13 cellular contexts compared by ENCODE assay signal in genomic region chr17:2237521-2237921, GRCh38.
A peak's percentile ranks its signal among the peaks of the same experiment; 100 is the strongest.
DNase-seq lines count a peak whose midpoint lies in the region; ATAC-seq and TF ChIP-seq lines count a peak whose summit lies in the region.
"Had no signal": no experiment of that assay in that cellular context is flagged by ENCODE, and none has a peak within 500 bp of the region (broad histone marks: within the 10 kb centered on the region; RNA-seq: fewer than 3 reads in every experiment).

No MANE protein-coding gene starts in this region.

- DNase-seq in Daoy (ENCODE audit: low read depth): peak; percentile 25
- peak; percentile 52 for DNase-seq in amniotic epithelial cell (ENCODE audit: low read depth)
- peak in 4 of 5 donors; percentile 62 to 84 (median 72) for DNase-seq in heart left ventricle
- DNase-seq in immature natural killer cell: no peak
- DNase-seq in HAP-1 (ENCODE audit: low spot score in 2 of 2): no peak
- DNase-seq: NCI-H82; stimulated activated CD4-positive, alpha-beta T cell treated with anti-CD3 and anti-CD28 coated beads, Interleukin-12 subunit alpha, Interleukin-12 subunit beta, amount 100 ng/mL, for 4 hours; stimulated activated naive CD4-positive, alpha-beta T cell treated with Interleukin-2 at 50 U/mL for 16 hours; T-helper 9 cell had no signal

- H3K36me3 Mint-ChIP-seq in immature natural killer cell: peaks cover 17 to 43% (median 17%) of the 10 kb centered on the region in 3 donors

- H3K4me3 ChIP-seq in heart left ventricle: no peak overlapping the region
- peak overlapping the region; percentile 4 for H3K4me3 ChIP-seq in rectal smooth muscle tissue (ENCODE audit: low read length)
- H3K4me3 ChIP-seq in HAP-1: no peak overlapping the region

- no peak for TF ChIP-seq CTCF in heart left ventricle (IDR thresholded peaks at IDR 0.05)

- 16 to 30% (median 22%) methylated on average over 4 to 5 of the region's 5 CpGs for WGBS in heart left ventricle, 4 donors

- H3K4me3 Mint-ChIP-seq in immature natural killer cell: no peak overlapping the region
- H3K4me3 Mint-ChIP-seq: B cell had no signal

- no peaks in the 10 kb centered on the region for H3K4me1 Mint-ChIP-seq in immature natural killer cell

- H3K27me3 Mint-ChIP-seq in immature natural killer cell (ENCODE audit: low read depth in 3 of 3): peaks cover 0 to 1% (median 0%) of the 10 kb centered on the region in 3 donors
- H3K27me3 Mint-ChIP-seq: B cell had no signal

- intact Hi-C loops in heart left ventricle (cut with DNase I): loop anchor here in 4 of 10 donors (2.0 to 10.0 kb wide), 4 partner anchors 59 to 143 kb away; no protein-coding TSS in a partner anchor

- no peak for TF ChIP-seq POLR2A in heart left ventricle (IDR thresholded peaks at IDR 0.05)

- no peaks in the 10 kb centered on the region for H3K27me3 ChIP-seq in heart left ventricle
- H3K27me3 ChIP-seq in rectal smooth muscle tissue (ENCODE audit: control insufficient read depth, insufficient read depth, low read length): no peaks in the 10 kb centered on the region
- H3K27me3 ChIP-seq in HAP-1 (ENCODE audit: low read depth): no peaks in the 10 kb centered on the region

- H3K9me3 ChIP-seq in heart left ventricle: no peaks in the 10 kb centered on the region
- no peaks in the 10 kb centered on the region for H3K9me3 ChIP-seq in HAP-1

- H3K36me3 ChIP-seq in heart left ventricle (peaks cover 0 to 40% (median 4%) of the 10 kb centered on the region in 9 donors), rectal smooth muscle tissue (ENCODE audit: control insufficient read depth, insufficient read depth, low read length) (peaks cover 10% of the 10 kb centered on the region), HAP-1 (replicated peaks) (peaks cover 10% of the 10 kb centered on the region)

- H3K9me3 Mint-ChIP-seq in immature natural killer cell: no peaks in the 10 kb centered on the region

- ATAC-seq in heart left ventricle (peak; percentile 19 to 74 (median 54)), GM18498 (IDR thresholded peaks at IDR 0.05; ENCODE audit: unreplicated experiment) (no peak), GM18858 (IDR thresholded peaks at IDR 0.05; ENCODE audit: unreplicated experiment) (no peak)

- no peak overlapping the region for H3K27ac Mint-ChIP-seq in immature natural killer cell
- H3K27ac Mint-ChIP-seq: B cell had no signal

- H3K9ac ChIP-seq in rectal smooth muscle tissue (ENCODE audit: low read length): no peak overlapping the region

- in situ Hi-C loops in HAP-1 (cut with MboI; ENCODE audit: low sequenced_read_pairs): no loop called here

- H3K4me1 ChIP-seq in heart left ventricle (peaks cover 3 to 77% (median 46%) of the 10 kb centered on the region in 12 donors), rectal smooth muscle tissue (ENCODE audit: control insufficient read depth, insufficient read depth, low read length) (peaks cover 29% of the 10 kb centered on the region), HAP-1 (no peaks in the 10 kb centered on the region)

- H3K27ac ChIP-seq in heart left ventricle: peak overlapping the region in 11 of 12 donors; percentile 59 to 84 (median 71)
- H3K27ac ChIP-seq in rectal smooth muscle tissue (ENCODE audit: low read depth, low read length): peak overlapping the region; percentile 77

Comparison
In these comparisons a context has a peak if more than half of its experiments do, and no peak if none do; other contexts are left out.
1. DNase-seq: peak in Daoy (single experiment), amniotic epithelial cell (single experiment) and heart left ventricle (4 of 5); none in immature natural killer cell (0 of 3) and HAP-1 (0 of 2).
2. ATAC-seq: peak in heart left ventricle (4 of 4); none in GM18498 (single experiment) and GM18858 (single experiment).